ENCODE assay signal across 19 cellular contexts in genomic region chr10:94192333-94192732, GRCh38.
"Had no signal": no experiment of that assay in that cellular context is flagged by ENCODE, and none has a peak within 500 bp of the region (broad histone marks: within the 10 kb centered on the region; RNA-seq: fewer than 3 reads in every experiment).

No MANE protein-coding gene starts in this region.

- H3K4me3 Mint-ChIP-seq: mesothelial cell of epicardium had no signal

- H3K4me1 Mint-ChIP-seq: mesothelial cell of epicardium had no signal

- H3K4me3 ChIP-seq: coronary artery, dorsolateral prefrontal cortex, esophagus squamous epithelium, gastrocnemius medialis, heart right ventricle, left lung, lower lobe of right lung, mucosa of descending colon had no signal

- H3K9me3 Mint-ChIP-seq: mesothelial cell of epicardium had no signal

- H3K27me3 ChIP-seq: esophagus squamous epithelium, gastrocnemius medialis, heart right ventricle, left lung had no signal

- H3K27ac ChIP-seq: dorsolateral prefrontal cortex, gastrocnemius medialis, heart right ventricle, left lung, lower lobe of right lung had no signal

- H3K27ac Mint-ChIP-seq: mesothelial cell of epicardium had no signal

- H3K9me3 ChIP-seq: esophagus squamous epithelium, gastrocnemius medialis, heart right ventricle, left lung, lower lobe of right lung, mucosa of descending colon had no signal

- DNase-seq: dermis blood vessel endothelial cell; dorsolateral prefrontal cortex; effector CD4-positive, alpha-beta T cell; effector memory CD4-positive, alpha-beta T cell; esophagus squamous epithelium; foreskin melanocyte; gastrocnemius medialis; glutamatergic neuron; head of caudate nucleus; heart right ventricle; hippocampal formation; left cardiac atrium; left lung; left ventricle myocardium superior; lower lobe of right lung; mesenchymal stem cell; mucosa of descending colon had no signal

- H3K4me1 ChIP-seq: left lung, lower lobe of right lung had no signal

- H3K36me3 ChIP-seq: esophagus squamous epithelium, gastrocnemius medialis, heart right ventricle, left lung, lower lobe of right lung had no signal

- ATAC-seq: gastrocnemius medialis, heart right ventricle, left cardiac atrium, left lung, left ventricle myocardium superior, lower lobe of right lung, mucosa of descending colon had no signal

- H3K36me3 Mint-ChIP-seq: mesothelial cell of epicardium had no signal
